8 cellular contexts compared by ENCODE assay signal in the genomic region with DNA sequence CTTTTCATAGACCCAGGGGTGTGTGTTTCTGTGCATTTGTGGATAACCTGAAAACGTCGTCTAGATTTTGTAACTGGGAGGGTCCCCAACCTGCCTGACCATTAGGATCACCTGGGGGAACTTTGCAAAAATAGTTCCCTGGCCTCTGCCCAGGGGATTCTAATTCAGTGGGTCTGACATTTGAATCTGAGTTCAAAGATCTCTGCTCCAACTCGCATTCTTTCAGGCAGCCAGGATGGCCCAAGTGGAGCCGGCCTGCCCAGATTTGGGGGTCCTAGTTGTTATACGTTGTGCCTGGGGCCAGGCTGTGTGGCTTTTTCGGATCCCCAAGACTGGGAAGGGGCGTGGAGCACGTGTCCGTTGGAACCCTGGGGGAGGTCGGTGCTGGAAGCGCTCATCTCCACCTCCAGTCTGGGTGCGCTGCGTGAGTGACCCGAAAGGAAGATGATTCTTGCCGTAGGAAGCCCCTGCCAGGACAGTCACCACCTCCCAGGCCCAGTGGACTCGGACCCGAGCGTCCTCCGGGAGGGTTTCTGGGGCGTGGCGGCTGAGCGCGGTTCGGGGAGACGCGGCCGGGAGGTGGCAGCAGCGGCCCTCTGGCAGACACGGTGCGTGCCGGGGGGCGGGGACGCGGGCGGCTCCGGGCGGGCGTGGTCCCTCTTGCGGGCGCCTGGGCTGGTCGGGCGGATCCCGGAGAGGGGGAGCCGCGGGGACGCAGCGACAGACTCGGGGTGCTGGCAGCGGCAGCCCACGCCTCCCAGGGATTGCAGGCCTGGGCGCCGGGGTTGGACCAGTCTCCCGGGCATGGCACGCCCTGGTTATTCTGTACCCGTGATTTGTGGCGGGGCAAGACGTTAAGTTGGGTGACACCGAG. TPM values are rescaled to one million over a fixed set of nuclear protein-coding genes. Genes with fewer than 3 reads are reported as not detected.
A peak's percentile ranks its signal among the peaks of the same experiment; 100 is the strongest.
DNase-seq lines count a peak whose midpoint lies in the region; ATAC-seq and TF ChIP-seq lines count a peak whose summit lies in the region.

No MANE protein-coding gene starts in this region.

- peak overlapping the region; percentile 83 for H3K4me3 Mint-ChIP-seq in CD4-positive, alpha-beta T cell
- H3K4me3 Mint-ChIP-seq in naive thymus-derived CD4-positive, alpha-beta T cell: peak overlapping the region; percentile 74 to 87 (median 84)
- H3K4me3 Mint-ChIP-seq in stimulated activated naive B cell treated with anti-CD40 and anti-IgM and Interleukin-4, amounts not matched to agents 10 μg/mL and 1 μg/mL and 100 μg/mL, for 72 hours: peak overlapping the region; percentile 74 to 83

- H3K9me3 ChIP-seq in CD4-positive, alpha-beta T cell (ENCODE audit: control insufficient read depth, low read length): no peaks in the 10 kb centered on the region
- no peaks in the 10 kb centered on the region for H3K9me3 ChIP-seq in fibroblast of lung (ENCODE audit: control insufficient read depth, insufficient read depth, low read depth, low read length)
- no peaks in the 10 kb centered on the region for H3K9me3 ChIP-seq in naive thymus-derived CD4-positive, alpha-beta T cell (ENCODE audit: control insufficient read depth in 2 of 3, low read length in 3 of 3)

- intact Hi-C loops in CD4-positive, alpha-beta T cell (cut with DNase I, micrococcal nuclease): loop anchor here (1.0 to 10.0 kb wide), 11 partner anchors 162 to 1587 kb away; partner anchors contain the start of genes CLDN25 (in 2 of the 2), ZW10 (in 2 of the 2) and USP28 (in 1 of the 2)
- intact Hi-C loops in naive thymus-derived CD4-positive, alpha-beta T cell (cut with micrococcal nuclease): loop anchor here (1.0 to 10.0 kb wide), 11 partner anchors 10 to 1855 kb away; partner anchors contain the start of genes CLDN25 (in 1 of the 2), PTS (in 1 of the 2), TTC12 (in 1 of the 2) and ZW10 (in 1 of the 2)

- peaks cover 18% of the 10 kb centered on the region for H3K36me3 Mint-ChIP-seq in CD4-positive, alpha-beta T cell (ENCODE audit: low read depth)
- peaks cover 7 to 33% (median 23%) of the 10 kb centered on the region in 5 donors for H3K36me3 Mint-ChIP-seq in naive thymus-derived CD4-positive, alpha-beta T cell
- peaks cover 0 to 2% of the 10 kb centered on the region in 2 donors for H3K36me3 Mint-ChIP-seq in stimulated activated naive B cell treated with anti-CD40 and anti-IgM and Interleukin-4, amounts not matched to agents 10 μg/mL and 1 μg/mL and 100 μg/mL, for 72 hours

- peak overlapping the region; percentile 16 for H3K27ac ChIP-seq in CD4-positive, alpha-beta T cell (ENCODE audit: low read depth, low read length)
- peak overlapping the region; percentile 68 for H3K27ac ChIP-seq in fibroblast of lung (ENCODE audit: insufficient read depth, low read length)
- H3K27ac ChIP-seq in naive thymus-derived CD4-positive, alpha-beta T cell (ENCODE audit: low read depth, low read length): peak overlapping the region; percentile 66

- peaks cover 2% of the 10 kb centered on the region for H3K4me1 ChIP-seq in fibroblast of lung (ENCODE audit: control insufficient read depth, extremely low read depth, insufficient read depth, low read length)
- H3K4me1 ChIP-seq in naive thymus-derived CD4-positive, alpha-beta T cell (ENCODE audit: control insufficient read depth in 2 of 2, insufficient read depth in 2 of 2, low read length in 2 of 2): peaks cover 0 to 5% of the 10 kb centered on the region in 2 donors

- peak; percentile 98 for ATAC-seq in CD4-positive, alpha-beta T cell (ENCODE audit: poor library complexity)
- peak; percentile 85 for ATAC-seq in GM19395 (IDR thresholded peaks at IDR 0.05; ENCODE audit: unreplicated experiment)
- ATAC-seq in HG03469 (IDR thresholded peaks at IDR 0.05; ENCODE audit: unreplicated experiment): peak; percentile 72
- peak; percentile 99 for ATAC-seq in naive thymus-derived CD4-positive, alpha-beta T cell
- peak; percentile 96 to 97 for ATAC-seq in stimulated activated naive B cell treated with anti-CD40 and anti-IgM and Interleukin-4, amounts not matched to agents 10 μg/mL and 1 μg/mL and 100 μg/mL, for 72 hours (replicated peaks)

- peak overlapping the region; percentile 31 for H3K27ac Mint-ChIP-seq in CD4-positive, alpha-beta T cell
- H3K27ac Mint-ChIP-seq in naive thymus-derived CD4-positive, alpha-beta T cell: peak overlapping the region; percentile 0 to 88 (median 51)
- peak overlapping the region; percentile 62 for H3K27ac Mint-ChIP-seq in stimulated activated naive B cell treated with anti-CD40 and anti-IgM and Interleukin-4, amounts not matched to agents 10 μg/mL and 1 μg/mL and 100 μg/mL, for 72 hours

- H3K27me3 Mint-ChIP-seq in CD4-positive, alpha-beta T cell: no peaks in the 10 kb centered on the region
- H3K27me3 Mint-ChIP-seq in naive thymus-derived CD4-positive, alpha-beta T cell: peaks cover 0 to 9% (median 0%) of the 10 kb centered on the region in 5 donors
- peaks cover 3 to 5% of the 10 kb centered on the region in 2 donors for H3K27me3 Mint-ChIP-seq in stimulated activated naive B cell treated with anti-CD40 and anti-IgM and Interleukin-4, amounts not matched to agents 10 μg/mL and 1 μg/mL and 100 μg/mL, for 72 hours

- H3K4me3 ChIP-seq in fibroblast of lung (replicated peaks in 1 of 4; ENCODE audit: control extremely low read depth in 1 of 4, insufficient read depth in 1 of 4, low read depth in 3 of 4, low read length in 4 of 4): peak overlapping the region; percentile 68 to 76 (median 73)
- H3K4me3 ChIP-seq in naive thymus-derived CD4-positive, alpha-beta T cell (ENCODE audit: low read length): peak overlapping the region; percentile 61

- peak overlapping the region; percentile 98 for H2AFZ ChIP-seq in fibroblast of lung (ENCODE audit: low read length)

- H3K9ac ChIP-seq in fibroblast of lung (ENCODE audit: insufficient read depth, low read length): peak overlapping the region; percentile 74

- TF ChIP-seq CTCF in CD4-positive, alpha-beta T cell (IDR thresholded peaks at IDR 0.05): peak; percentile 93
- peak; percentile 52 to 83 for TF ChIP-seq CTCF in fibroblast of lung (conservative IDR thresholded peaks at IDR 0.05 in 1 of 2, IDR thresholded peaks at IDR 0.05 in 1 of 2; ENCODE audit: low read depth in 1 of 2, low read length in 2 of 2)

- H3K9me3 Mint-ChIP-seq in CD4-positive, alpha-beta T cell: no peaks in the 10 kb centered on the region
- peaks cover 0 to 13% (median 0%) of the 10 kb centered on the region in 11 donors for H3K9me3 Mint-ChIP-seq in naive thymus-derived CD4-positive, alpha-beta T cell
- H3K9me3 Mint-ChIP-seq in stimulated activated naive B cell treated with anti-CD40 and anti-IgM and Interleukin-4, amounts not matched to agents 10 μg/mL and 1 μg/mL and 100 μg/mL, for 72 hours: peaks cover 0 to 1% of the 10 kb centered on the region in 2 donors

- no peaks in the 10 kb centered on the region for H4K20me1 ChIP-seq in fibroblast of lung (ENCODE audit: control insufficient read depth, extremely low read depth, insufficient read depth, low read length)

- no peaks in the 10 kb centered on the region for H3K79me2 ChIP-seq in fibroblast of lung (ENCODE audit: control insufficient read depth, insufficient read depth, low read length)

- H3K4me1 Mint-ChIP-seq in CD4-positive, alpha-beta T cell (ENCODE audit: low read depth): peaks cover 36% of the 10 kb centered on the region
- H3K4me1 Mint-ChIP-seq in naive thymus-derived CD4-positive, alpha-beta T cell: peaks cover 9 to 44% (median 38%) of the 10 kb centered on the region in 7 donors
- peaks cover 13 to 17% of the 10 kb centered on the region in 2 donors for H3K4me1 Mint-ChIP-seq in stimulated activated naive B cell treated with anti-CD40 and anti-IgM and Interleukin-4, amounts not matched to agents 10 μg/mL and 1 μg/mL and 100 μg/mL, for 72 hours

- peak; percentile 73 to 89 (median 80) for DNase-seq in CD4-positive, alpha-beta T cell
- DNase-seq in OCI-M1 (lab: John Stamatoyannopoulos, UW) (peak; percentile 92), activated T-helper 1 cell treated with Interleukin-2 at 50 U/mL for 16 hours (ENCODE audit: low read depth) (peak; percentile 78), fibroblast of lung (ENCODE audit: low read depth in 2 of 2) (peak; percentile 53 to 56)
- peak; percentile 77 to 90 (median 86) for DNase-seq in naive thymus-derived CD4-positive, alpha-beta T cell
- peak; percentile 73 for DNase-seq in stimulated activated naive B cell treated with anti-CD40 and anti-IgM and Interleukin-4, amounts not matched to agents 10 μg/mL and 1 μg/mL and 100 μg/mL, for 72 hours

- CTCF ChIA-PET in CD4-positive, alpha-beta T cell (lab: Charles Lee): interaction anchor here (1.0 to 1.6 kb wide), 3 partner anchors 10 to 266 kb away, joined by 3 to 6 read pairs (median 4); no protein-coding TSS in a partner anchor
- CTCF ChIA-PET in naive thymus-derived CD4-positive, alpha-beta T cell (lab: Charles Lee): interaction anchor here (0.9 to 4.2 kb wide), 4 partner anchors 10 to 266 kb away, joined by 3 to 43 read pairs (median 13); no protein-coding TSS in a partner anchor

- H3K27me3 ChIP-seq in CD4-positive, alpha-beta T cell (ENCODE audit: control insufficient read depth, insufficient read depth, low read length): no peaks in the 10 kb centered on the region
- H3K27me3 ChIP-seq in fibroblast of lung (ENCODE audit: control insufficient read depth, insufficient read depth, low read length): no peaks in the 10 kb centered on the region
- H3K27me3 ChIP-seq in naive thymus-derived CD4-positive, alpha-beta T cell (ENCODE audit: control insufficient read depth in 2 of 2, insufficient read depth in 2 of 2, low read length in 2 of 2): no peaks in the 10 kb centered on the region

- POLR2A ChIA-PET in CD4-positive, alpha-beta T cell (lab: Charles Lee): interaction anchor here (1.6 kb wide), 1 partner anchor 266 kb away, joined by 7 read pairs; no protein-coding TSS in a partner anchor
- POLR2A ChIA-PET in naive thymus-derived CD4-positive, alpha-beta T cell (lab: Charles Lee): interaction anchor here (0.6 to 2.2 kb wide), 2 partner anchors 64 to 1389 kb away, joined by 3 to 9 read pairs; partner anchors contain the start of gene PTS

- H3K4me2 ChIP-seq in fibroblast of lung (ENCODE audit: extremely low read depth, insufficient read depth, low read length): peak overlapping the region; percentile 94

- no peaks in the 10 kb centered on the region for H3K36me3 ChIP-seq in fibroblast of lung (ENCODE audit: control insufficient read depth, insufficient read depth, low read length)
- H3K36me3 ChIP-seq in naive thymus-derived CD4-positive, alpha-beta T cell (ENCODE audit: control insufficient read depth in 2 of 3, insufficient read depth in 3 of 3, low read length in 3 of 3): no peaks in the 10 kb centered on the region

RNA-seq across cellular contexts. Expression of gene PLET1, which starts 29.2 kb away (rescaled TPM):
- total RNA-seq in CD4-positive, alpha-beta T cell: not detected
- not detected in 2 replicates for total RNA-seq in fibroblast of lung
- not detected in 2 replicates for polyA plus RNA-seq in fibroblast of lung
- polyA plus RNA-seq in fibroblast of lung (2012): not detected in 2 replicates
- not detected in 2 replicates for polyA minus RNA-seq in fibroblast of lung (ENCODE audit: low replicate concordance)
- not detected for total RNA-seq in naive thymus-derived CD4-positive, alpha-beta T cell
- polyA plus RNA-seq in naive thymus-derived CD4-positive, alpha-beta T cell: not detected

Comparison
In these comparisons a context has a peak if more than half of its experiments do, and no peak if none do; other contexts are left out.
1. Peak in every context shown above with its lines: DNase-seq, ATAC-seq, H3K4me3 ChIP-seq and H3K27ac ChIP-seq.
2. H3K27ac ChIP-seq: peak in every context shown above with its lines; median percentile 68 in fibroblast of lung; 66 in naive thymus-derived CD4-positive, alpha-beta T cell; 16 in CD4-positive, alpha-beta T cell.